22 cellular contexts compared by ENCODE assay signal in genomic region chr2:168380500-168380899, GRCh38.
"Had no signal": no experiment of that assay in that cellular context is flagged by ENCODE, and none has a peak within 500 bp of the region (broad histone marks: within the 10 kb centered on the region; RNA-seq: fewer than 3 reads in every experiment).

No MANE protein-coding gene starts in this region.

- DNase-seq: dermis blood vessel endothelial cell; dorsolateral prefrontal cortex; effector CD4-positive, alpha-beta T cell; effector memory CD4-positive, alpha-beta T cell; foreskin keratinocyte; glutamatergic neuron; head of caudate nucleus; heart right ventricle; hippocampal formation; left cardiac atrium; left lung; left ventricle myocardium superior; lower lobe of right lung; mesenchymal stem cell; midbrain; naive thymus-derived CD4-positive, alpha-beta T cell had no signal

- H3K9me3 ChIP-seq: left lung had no signal

- FAIRE-seq: colon, endothelial cell of umbilical vein, frontal cortex, keratinocyte had no signal

- H3K4me1 ChIP-seq: esophagus muscularis mucosa, foreskin keratinocyte, heart right ventricle, left lung, lower lobe of right lung had no signal

- ATAC-seq: foreskin keratinocyte; heart right ventricle; left cardiac atrium; left lung; left ventricle myocardium superior; lower lobe of right lung; naive thymus-derived CD4-positive, alpha-beta T cell had no signal

- H3K4me3 ChIP-seq: coronary artery, dorsolateral prefrontal cortex, esophagus muscularis mucosa, heart right ventricle, left lung, lower lobe of right lung had no signal

- H3K27ac ChIP-seq: coronary artery, dorsolateral prefrontal cortex, esophagus muscularis mucosa, foreskin keratinocyte, heart right ventricle, left lung, lower lobe of right lung had no signal

- H3K36me3 ChIP-seq: esophagus muscularis mucosa, heart right ventricle, left lung, lower lobe of right lung had no signal

- H3K27me3 ChIP-seq: dorsolateral prefrontal cortex, esophagus muscularis mucosa, foreskin keratinocyte, heart right ventricle, left lung had no signal
